ENCODE assay signal across 28 cellular contexts in genomic region chr1:108624069-108624468, GRCh38.
"Had no signal": no experiment of that assay in that cellular context is flagged by ENCODE, and none has a peak within 500 bp of the region (broad histone marks: within the 10 kb centered on the region; RNA-seq: fewer than 3 reads in every experiment).

No MANE protein-coding gene starts in this region.

- ATAC-seq: body of pancreas; left lung; naive thymus-derived CD4-positive, alpha-beta T cell; pancreas; stimulated activated memory B cell treated with anti-CD40 and anti-IgM and Interleukin-4, amounts not matched to agents 10 μg/mL and 1 μg/mL and 100 μg/mL, for 72 hours; stimulated activated naive CD8-positive, alpha-beta T cell treated with anti-CD3 and anti-CD28 coated beads, Interleukin-15, amount 100 ng/mL, for 72 hours had no signal

- H3K27me3 ChIP-seq: body of pancreas, left lung, pancreas, sigmoid colon, uterus had no signal

- H3K9me3 ChIP-seq: body of pancreas, left lung, pancreas, sigmoid colon, uterus had no signal

- H3K4me1 Mint-ChIP-seq: activated CD4-positive, alpha-beta memory T cell treated with anti-CD3 and anti-CD28 coated beads, Interleukin-2, amount 10 ng/mL, durations not matched to agents 7 days and 5 days; activated CD4-positive, alpha-beta T cell treated with anti-CD3 and anti-CD28 coated beads, Interleukin-2, amount 10 ng/mL, durations not matched to agents 7 days and 5 days; mesothelial cell of epicardium; stimulated activated memory B cell treated with anti-CD40 and anti-IgM and Interleukin-4, amounts not matched to agents 10 μg/mL and 1 μg/mL and 100 μg/mL, for 72 hours; stimulated activated naive CD8-positive, alpha-beta T cell treated with anti-CD3 and anti-CD28 coated beads, Interleukin-15, amount 100 ng/mL, for 72 hours had no signal

- H3K4me1 ChIP-seq: body of pancreas, left lung, uterus had no signal

- H3K36me3 ChIP-seq: pancreas, uterus had no signal

- H3K27me3 Mint-ChIP-seq: activated CD4-positive, alpha-beta memory T cell treated with anti-CD3 and anti-CD28 coated beads, Interleukin-2, amount 10 ng/mL, durations not matched to agents 7 days and 5 days; activated CD4-positive, alpha-beta T cell treated with anti-CD3 and anti-CD28 coated beads, Interleukin-2, amount 10 ng/mL, durations not matched to agents 7 days and 5 days; activated naive CD8-positive, alpha-beta T cell; naive thymus-derived CD4-positive, alpha-beta T cell; stimulated activated memory B cell treated with anti-CD40 and anti-IgM and Interleukin-4, amounts not matched to agents 10 μg/mL and 1 μg/mL and 100 μg/mL, for 72 hours; stimulated activated naive CD8-positive, alpha-beta T cell treated with anti-CD3 and anti-CD28 coated beads, Interleukin-15, amount 100 ng/mL, for 72 hours; type B pancreatic cell had no signal

- H3K27ac ChIP-seq: body of pancreas, left lung, pancreas, sigmoid colon, uterus had no signal

- H3K27ac Mint-ChIP-seq: activated CD4-positive, alpha-beta memory T cell treated with anti-CD3 and anti-CD28 coated beads, Interleukin-2, amount 10 ng/mL, durations not matched to agents 7 days and 5 days; activated CD4-positive, alpha-beta T cell treated with anti-CD3 and anti-CD28 coated beads, Interleukin-2, amount 10 ng/mL, durations not matched to agents 7 days and 5 days; activated naive CD8-positive, alpha-beta T cell; activated T-helper 2 cell treated with anti-CD3 and anti-CD28 coated beads, Interferon-gamma antibody, Interleukin-2, Interleukin-4, amounts not matched to agents 10 μg/mL and 5 μg/mL and 100 μg/mL, durations not matched to agents 14 hours and 24 hours and 36 hours; mesothelial cell of epicardium; stimulated activated memory B cell treated with anti-CD40 and anti-IgM and Interleukin-4, amounts not matched to agents 10 μg/mL and 1 μg/mL and 100 μg/mL, for 72 hours; stimulated activated naive CD8-positive, alpha-beta T cell treated with anti-CD3 and anti-CD28 coated beads, Interleukin-15, amount 100 ng/mL, for 72 hours; T-helper 1 cell treated with Interleukin-12 subunit alpha and Interleukin-12 subunit beta and Interleukin-4 antibody, amounts not matched to agents 30 μg/mL and 1 μg/mL, for 36 hours; type B pancreatic cell had no signal

- H3K4me3 Mint-ChIP-seq: activated CD4-positive, alpha-beta memory T cell treated with anti-CD3 and anti-CD28 coated beads, Interleukin-2, amount 10 ng/mL, durations not matched to agents 7 days and 5 days; activated CD4-positive, alpha-beta T cell treated with anti-CD3 and anti-CD28 coated beads, Interleukin-2, amount 10 ng/mL, durations not matched to agents 7 days and 5 days; activated naive CD8-positive, alpha-beta T cell; mesothelial cell of epicardium; naive thymus-derived CD4-positive, alpha-beta T cell; stimulated activated memory B cell treated with anti-CD40 and anti-IgM and Interleukin-4, amounts not matched to agents 10 μg/mL and 1 μg/mL and 100 μg/mL, for 72 hours; stimulated activated naive CD8-positive, alpha-beta T cell treated with anti-CD3 and anti-CD28 coated beads, Interleukin-15, amount 100 ng/mL, for 72 hours; T-helper 1 cell treated with Interleukin-12 subunit alpha and Interleukin-12 subunit beta and Interleukin-4 antibody, amounts not matched to agents 30 μg/mL and 1 μg/mL, for 36 hours; type B pancreatic cell had no signal

- H3K36me3 Mint-ChIP-seq: mesothelial cell of epicardium had no signal

- H3K9me3 Mint-ChIP-seq: activated CD4-positive, alpha-beta memory T cell treated with anti-CD3 and anti-CD28 coated beads, Interleukin-2, amount 10 ng/mL, durations not matched to agents 7 days and 5 days; activated CD4-positive, alpha-beta T cell treated with anti-CD3 and anti-CD28 coated beads, Interleukin-2, amount 10 ng/mL, durations not matched to agents 7 days and 5 days; activated T-helper 2 cell treated with anti-CD3 and anti-CD28 coated beads, Interferon-gamma antibody, Interleukin-2, Interleukin-4, amounts not matched to agents 10 μg/mL and 5 μg/mL and 100 μg/mL, durations not matched to agents 14 hours and 24 hours and 36 hours; mesothelial cell of epicardium; stimulated activated memory B cell treated with anti-CD40 and anti-IgM and Interleukin-4, amounts not matched to agents 10 μg/mL and 1 μg/mL and 100 μg/mL, for 72 hours; stimulated activated naive CD8-positive, alpha-beta T cell treated with anti-CD3 and anti-CD28 coated beads, Interleukin-15, amount 100 ng/mL, for 72 hours; T-helper 1 cell treated with Interleukin-12 subunit alpha and Interleukin-12 subunit beta and Interleukin-4 antibody, amounts not matched to agents 30 μg/mL and 1 μg/mL, for 36 hours; type B pancreatic cell had no signal

- DNase-seq: activated CD4-positive, alpha-beta memory T cell treated with anti-CD3 and anti-CD28 coated beads, Interleukin-2, amount 10 ng/mL, durations not matched to agents 7 days and 5 days; activated CD4-positive, alpha-beta T cell treated with anti-CD3 and anti-CD28 coated beads for 1 hour; activated CD4-positive, alpha-beta T cell treated with anti-CD3 and anti-CD28 coated beads, Interleukin-2, amount 10 ng/mL, durations not matched to agents 7 days and 5 days; activated T-cell treated with anti-CD3 and anti-CD28 coated beads, Interleukin-2, amount 50 U/mL, for 48 hours; aorta; body of pancreas; caudate nucleus; cortex of kidney; foreskin fibroblast; kidney glomerular epithelial cell; left lung; naive thymus-derived CD4-positive, alpha-beta T cell; pancreas; sigmoid colon; small intestine; stimulated activated CD4-positive, alpha-beta T cell treated with anti-CD3 and anti-CD28 coated beads, Interleukin-1b, Interleukin-23, amount 100 ng/mL, for 48 hours; stimulated activated CD4-positive, alpha-beta T cell treated with anti-CD3 and anti-CD28 coated beads, Interleukin-4, amount 100 ng/mL, for 4 hours; stimulated activated CD8-positive, alpha-beta memory T cell treated with anti-CD3 and anti-CD28 coated beads, Interleukin-4, amount 100 ng/mL, for 48 hours; stimulated activated naive CD8-positive, alpha-beta T cell treated with anti-CD3 and anti-CD28 coated beads, Interleukin-15, amount 100 ng/mL, for 72 hours; SW 1271; T-helper 9 cell; uterus had no signal

- H3K4me3 ChIP-seq: body of pancreas, left lung, pancreas, sigmoid colon, uterus had no signal
